In genomic region chr3:188931531-188931930, GRCh38 we compare ENCODE assay signal across 21 cellular contexts.
A peak's percentile ranks its signal among the peaks of the same experiment; 100 is the strongest.
DNase-seq lines count a peak whose midpoint lies in the region; ATAC-seq, FAIRE-seq and TF ChIP-seq lines count a peak whose summit lies in the region.
"Had no signal": no experiment of that assay in that cellular context is flagged by ENCODE, and none has a peak within 500 bp of the region (broad histone marks: within the 10 kb centered on the region; RNA-seq: fewer than 3 reads in every experiment).

No MANE protein-coding gene starts in this region.

- no peak for TF ChIP-seq RAD21 in H1 (IDR thresholded peaks at IDR 0.05 in 1 of 2, conservative IDR thresholded peaks at IDR 0.05 in 1 of 2; ENCODE audit: low read depth in 2 of 2, low read length in 2 of 2)

- H3K4me1 ChIP-seq in DND-41 (ENCODE audit: insufficient read depth, low read length) (no peaks in the 10 kb centered on the region), OCI-LY3 (ENCODE audit: low read length) (peaks cover 52% of the 10 kb centered on the region), H1 (replicated peaks in 1 of 4; ENCODE audit: control insufficient read depth in 3 of 4, insufficient read depth in 4 of 4, low read length in 3 of 4) (no peaks in the 10 kb centered on the region)
- H3K4me1 ChIP-seq: psoas muscle had no signal

- TF ChIP-seq POLR2A in H1 (IDR thresholded peaks at IDR 0.05; ENCODE audit: control extremely low read depth in 1 of 2, low read depth in 2 of 2, low read length in 2 of 2) = no peak

- no peaks in the 10 kb centered on the region for H3K79me2 ChIP-seq in DND-41 (ENCODE audit: insufficient read depth, low read length)
- H3K79me2 ChIP-seq in OCI-LY3 (ENCODE audit: low read length) = no peaks in the 10 kb centered on the region
- H3K79me2 ChIP-seq in H1 (ENCODE audit: control insufficient read depth in 1 of 2, insufficient read depth in 2 of 2, low read length in 2 of 2) = no peaks in the 10 kb centered on the region

- no peak overlapping the region for H2BK120ac ChIP-seq in H1 (replicated peaks; ENCODE audit: low read depth, low read length)

- H2BK5ac ChIP-seq in H1 (ENCODE audit: low read depth, low read length) = no peak overlapping the region

- H3K27me3 ChIP-seq in DND-41 (ENCODE audit: insufficient read depth, low read length, poor library complexity) = no peaks in the 10 kb centered on the region
- no peaks in the 10 kb centered on the region for H3K27me3 ChIP-seq in OCI-LY3 (ENCODE audit: low read depth, low read length)
- H3K27me3 ChIP-seq in H1 (replicated peaks in 1 of 4; ENCODE audit: control insufficient read depth in 3 of 4, extremely low read depth in 1 of 4, insufficient read depth in 3 of 4, low read length in 3 of 4) = no peaks in the 10 kb centered on the region
- H3K27me3 ChIP-seq: MG63, SJSA1 had no signal

- peak; percentile 58 for DNase-seq in ACHN
- DNase-seq in DND-41 = no peak
- no peak for DNase-seq in H1 (ENCODE audit: low read depth in 1 of 2, low spot score in 2 of 2)
- DNase-seq in mesenteric fat pad (ENCODE audit: low spot score) = no peak
- no peak for DNase-seq in activated T-cell treated with anti-CD3 and anti-CD28 coated beads, Interleukin-2, amount 50 U/mL, for 48 hours
- DNase-seq in activated CD4-positive, CD25-positive, alpha-beta regulatory T cell (lab: John Stamatoyannopoulos, UW) = no peak
- DNase-seq: activated B cell treated with CpG ODN at 0.5 μM for 24 hours; activated CD4-positive, alpha-beta memory T cell treated with anti-CD3 and anti-CD28 coated beads for 36 hours; amygdala; CD8-positive, alpha-beta memory T cell; MG63; NCI-H1694; OCI-M1; psoas muscle; stimulated activated naive CD8-positive, alpha-beta T cell treated with anti-CD3 and anti-CD28 coated beads, Interleukin-15, Interleukin-2, amounts not matched to agents 100 U/mL and 50 U/mL, for 24 hours; trophoblast cell had no signal

- H4K8ac ChIP-seq in H1 (ENCODE audit: extremely low read depth, insufficient read depth, low read length) = no peak overlapping the region

- H3K4me3 ChIP-seq in DND-41 (ENCODE audit: low read depth in 1 of 2, low read length in 2 of 2) (no peak overlapping the region), OCI-LY3 (ENCODE audit: low read length) (no peak overlapping the region), H1 (ENCODE audit: extremely low read depth in 1 of 4, insufficient read depth in 2 of 4, low read depth in 3 of 4, low read length in 4 of 4) (no peak overlapping the region)
- H3K4me3 ChIP-seq: MG63, psoas muscle, SJSA1, skin epidermis had no signal

- H3K9ac ChIP-seq in DND-41 (ENCODE audit: low read depth, low read length) (no peak overlapping the region), OCI-LY3 (ENCODE audit: low read length) (no peak overlapping the region; the same call in 1 of the 2 replicates), H1 (replicated peaks in 1 of 4; ENCODE audit: extremely low read depth in 1 of 4, low read depth in 3 of 4, low read length in 3 of 4) (no peak overlapping the region)

- no peak overlapping the region for H3K4ac ChIP-seq in H1 (replicated peaks; ENCODE audit: insufficient read length, low read depth, low read length)

- H3K79me1 ChIP-seq in H1 (ENCODE audit: low read depth, low read length) = no peaks in the 10 kb centered on the region

- TF ChIP-seq EP300 in H1 (IDR thresholded peaks at IDR 0.05; ENCODE audit: borderline replicate concordance in 1 of 2, low read depth in 2 of 2, low read length in 2 of 2) = no peak

- H3K23ac ChIP-seq in H1 (ENCODE audit: insufficient read length) = no peak overlapping the region

- H2BK12ac ChIP-seq in H1 (ENCODE audit: low read depth, low read length) = no peak overlapping the region

- H3K56ac ChIP-seq in H1 (replicated peaks; ENCODE audit: insufficient read length, low read depth, low read length) = no peak overlapping the region

- H2AFZ ChIP-seq in DND-41 (ENCODE audit: low read depth, low read length) (no peak overlapping the region), OCI-LY3 (ENCODE audit: low read depth, low read length) (peak overlapping the region; percentile 20; the same call in 1 of the 2 replicates), H1 (ENCODE audit: low read length) (peak overlapping the region; percentile 88)

- no peak overlapping the region for H3K4me2 ChIP-seq in DND-41 (ENCODE audit: insufficient read depth, low read length)
- H3K4me2 ChIP-seq in OCI-LY3 (ENCODE audit: low read length) = 0 out of 2 replicates have a peak overlapping the region, but pooled peaks have one; percentile 30
- no peak overlapping the region for H3K4me2 ChIP-seq in H1 (ENCODE audit: insufficient read depth in 1 of 2, low read depth in 2 of 2, low read length in 2 of 2)

- H2AK5ac ChIP-seq in H1 (ENCODE audit: low read depth, low read length) = no peak overlapping the region; the same call in 1 of the 2 replicates

- in situ Hi-C loops in ACHN (cut with HindIII; ENCODE audit: low pct_ligation_motif_present, low pct_unique_long_range_greater_than_20kb, low sequenced_read_pairs) = no loop called here

- H3K18ac ChIP-seq in H1 (ENCODE audit: extremely low read depth, low read length) = no peak overlapping the region

- no peaks in the 10 kb centered on the region for H3K23me2 ChIP-seq in H1 (ENCODE audit: low read depth, low read length)

- POLR2A ChIA-PET in H1 (lab: Charles Lee; ENCODE audit: partially characterized antibody) = no interaction called here

- H4K91ac ChIP-seq in H1 (replicated peaks; ENCODE audit: insufficient read length, low read length) = no peak overlapping the region

- H4K20me1 ChIP-seq in DND-41 (ENCODE audit: insufficient read depth, low read length) (no peaks in the 10 kb centered on the region), OCI-LY3 (ENCODE audit: insufficient read depth, low read length) (no peaks in the 10 kb centered on the region), H1 (replicated peaks in 1 of 2; ENCODE audit: control insufficient read depth in 1 of 2, insufficient read depth in 2 of 2, low read length in 2 of 2) (no peaks in the 10 kb centered on the region)

- FAIRE-seq in H1 (lab: Jason Lieb, UNC) = no peak
- FAIRE-seq: GM18507 had no signal

- H3K9me3 ChIP-seq in DND-41 (ENCODE audit: insufficient read depth, low read length, severe bottlenecking) (no peaks in the 10 kb centered on the region), OCI-LY3 (ENCODE audit: insufficient read depth, low read length) (no peaks in the 10 kb centered on the region), H1 (ENCODE audit: insufficient read depth in 2 of 2, low read depth in 1 of 2, low read length in 1 of 2) (no peaks in the 10 kb centered on the region)
- H3K9me3 ChIP-seq: MG63, psoas muscle, SJSA1 had no signal

- no peak overlapping the region for H4K5ac ChIP-seq in H1 (ENCODE audit: insufficient read length, low read depth, low read length)

- H3K36me3 ChIP-seq in DND-41 (ENCODE audit: insufficient read depth, low read length) = no peaks in the 10 kb centered on the region
- H3K36me3 ChIP-seq in OCI-LY3 (replicated peaks; ENCODE audit: low read depth, low read length) = no peaks in the 10 kb centered on the region
- H3K36me3 ChIP-seq in H1 (ENCODE audit: control insufficient read depth in 2 of 4, insufficient read depth in 4 of 4, low read length in 3 of 4) = no peaks in the 10 kb centered on the region
- H3K36me3 ChIP-seq: MG63, SJSA1 had no signal

- WGBS in H1 (ENCODE audit: extremely low coverage in 1 of 2, insufficient coverage in 1 of 2, insufficient read length in 1 of 2, insufficient replicate concordance in 2 of 2, low coverage in 1 of 2, low lambda C conversion rate in 2 of 2, missing lambda C conversion rate in 1 of 2), 2 experiments = 94% methylated on average over 3 of the region's 3 CpGs; no CpG with 5 or more reads in 1 of the 2 experiments

- H2BK15ac ChIP-seq in H1 (ENCODE audit: low read length) = no peak overlapping the region

- CTCF ChIA-PET in H1 (lab: Charles Lee; ENCODE audit: partially characterized antibody) = interaction anchor here (1.5 to 6.9 kb wide), 2 partner anchors 12 to 23 kb away, joined by 7 to 49 read pairs; no protein-coding TSS in a partner anchor

- ATAC-seq in DND-41 (ENCODE audit: insufficient read depth, low read depth) (peak; percentile 58), HG02588 (IDR thresholded peaks at IDR 0.05; ENCODE audit: unreplicated experiment) (no peak)
- ATAC-seq: stimulated activated naive CD8-positive, alpha-beta T cell treated with anti-CD3 and anti-CD28 coated beads, Interleukin-15, Interleukin-2, amounts not matched to agents 100 U/mL and 50 U/mL, for 24 hours had no signal

- H3K14ac ChIP-seq in H1 (ENCODE audit: insufficient read length) = no peak overlapping the region

- H3K27ac ChIP-seq in DND-41 (ENCODE audit: low read length) (no peak overlapping the region), OCI-LY3 (ENCODE audit: low read length) (peak overlapping the region; percentile 8; the same call in 1 of the 2 replicates), H1 (ENCODE audit: low read depth, low read length) (no peak overlapping the region)
- H3K27ac ChIP-seq: psoas muscle, SJSA1, skin epidermis had no signal

- TF ChIP-seq CTCF in DND-41 (IDR thresholded peaks at IDR 0.05; ENCODE audit: borderline replicate concordance, extremely low read depth, low read length, poor library complexity, severe bottlenecking) (no peak), OCI-LY3 (IDR thresholded peaks at IDR 0.05; ENCODE audit: low read depth, low read length) (no peak), H1 (IDR thresholded peaks at IDR 0.05; ENCODE audit: control extremely low read depth in 1 of 3, insufficient read depth in 1 of 3, low read depth in 1 of 3, low read length in 3 of 3) (no peak)

- H2BK20ac ChIP-seq in H1 (ENCODE audit: low read length) = no peak overlapping the region

TF ChIP-seq in H1, 55 proteins besides CTCF, POLR2A, EP300 and RAD21 (continues in another document):
- TF ChIP-seq RNF2 (IDR thresholded peaks at IDR 0.05; ENCODE audit: borderline replicate concordance, low read depth, low read length, missing control alignments, poor library complexity, severe bottlenecking) = no peak
- no peak for TF ChIP-seq HDAC6 (IDR thresholded peaks at IDR 0.05; ENCODE audit: low read depth, low read length)
- TF ChIP-seq SIRT6 (IDR thresholded peaks at IDR 0.05; ENCODE audit: low read length) = no peak
